ENCODE assay signal across 11 cellular contexts in the genomic region with DNA sequence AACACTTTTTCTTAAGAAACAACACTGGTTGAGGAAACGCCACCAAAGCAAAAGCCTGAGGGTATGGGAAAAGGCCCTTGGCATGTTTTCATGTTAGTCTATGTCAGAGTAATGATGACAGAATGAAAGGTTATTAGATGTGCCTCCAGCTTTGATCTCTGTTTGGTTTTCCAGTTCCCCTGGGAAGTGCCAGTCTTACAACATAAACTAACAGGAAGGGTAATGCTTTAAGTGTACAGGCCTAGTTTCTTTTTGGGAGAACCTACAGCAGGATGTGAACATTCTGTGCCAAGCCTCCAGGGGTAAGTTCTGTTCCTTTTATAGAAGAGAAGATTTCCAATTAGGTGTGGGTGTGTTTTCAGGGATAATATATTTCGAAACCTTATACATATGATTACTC.
A peak's percentile ranks its signal among the peaks of the same experiment; 100 is the strongest.
DNase-seq lines count a peak whose midpoint lies in the region; ATAC-seq and TF ChIP-seq lines count a peak whose summit lies in the region.
"Had no signal": no experiment of that assay in that cellular context is flagged by ENCODE, and none has a peak within 500 bp of the region (broad histone marks: within the 10 kb centered on the region; RNA-seq: fewer than 3 reads in every experiment).

No MANE protein-coding gene starts in this region.

- no peaks in the 10 kb centered on the region for H3K27me3 Mint-ChIP-seq in stimulated activated naive CD8-positive, alpha-beta T cell treated with anti-CD3 and anti-CD28 coated beads, Interleukin-15, Interleukin-2, amounts not matched to agents 100 ng/mL and 50 ng/mL, for 24 hours
- H3K27me3 Mint-ChIP-seq in dendritic cell treated with granulocyte-macrophage colony-stimulating factor and Interleukin-4, amounts not matched to agents 40 ng/mL and 50 ng/mL, for 4 days: no peaks in the 10 kb centered on the region
- H3K27me3 Mint-ChIP-seq: CD8-positive, alpha-beta memory T cell had no signal

- H3K4me1 ChIP-seq in MM.1S (ENCODE audit: low read length): peaks cover 17% of the 10 kb centered on the region

- H3K36me3 ChIP-seq in MM.1S (replicated peaks; ENCODE audit: insufficient read depth, low read length): no peaks in the 10 kb centered on the region; the same call in 1 of the 2 replicates

- no peaks in the 10 kb centered on the region for H3K9me3 Mint-ChIP-seq in stimulated activated naive CD8-positive, alpha-beta T cell treated with anti-CD3 and anti-CD28 coated beads, Interleukin-15, Interleukin-2, amounts not matched to agents 100 ng/mL and 50 ng/mL, for 24 hours
- no peaks in the 10 kb centered on the region for H3K9me3 Mint-ChIP-seq in dendritic cell treated with granulocyte-macrophage colony-stimulating factor and Interleukin-4, amounts not matched to agents 40 ng/mL and 50 ng/mL, for 4 days
- H3K9me3 Mint-ChIP-seq: CD8-positive, alpha-beta memory T cell had no signal

- H2AFZ ChIP-seq in MM.1S (ENCODE audit: low read length): no peak overlapping the region

- no peaks in the 10 kb centered on the region for H3K9me3 ChIP-seq in MM.1S (replicated peaks; ENCODE audit: insufficient read depth, low read length)

- peaks cover 3% of the 10 kb centered on the region; the same call in 1 of the 2 replicates for H4K20me1 ChIP-seq in MM.1S (ENCODE audit: insufficient read depth, low read length)

- H3K4me3 Mint-ChIP-seq in stimulated activated naive CD8-positive, alpha-beta T cell treated with anti-CD3 and anti-CD28 coated beads, Interleukin-15, Interleukin-2, amounts not matched to agents 100 ng/mL and 50 ng/mL, for 24 hours: no peak overlapping the region
- no peak overlapping the region for H3K4me3 Mint-ChIP-seq in dendritic cell treated with granulocyte-macrophage colony-stimulating factor and Interleukin-4, amounts not matched to agents 40 ng/mL and 50 ng/mL, for 4 days
- H3K4me3 Mint-ChIP-seq: CD8-positive, alpha-beta memory T cell had no signal

- H3K27ac Mint-ChIP-seq in stimulated activated naive CD8-positive, alpha-beta T cell treated with anti-CD3 and anti-CD28 coated beads, Interleukin-15, Interleukin-2, amounts not matched to agents 100 ng/mL and 50 ng/mL, for 24 hours: peak overlapping the region; percentile 56
- peak overlapping the region; percentile 37 for H3K27ac Mint-ChIP-seq in dendritic cell treated with granulocyte-macrophage colony-stimulating factor and Interleukin-4, amounts not matched to agents 40 ng/mL and 50 ng/mL, for 4 days

- peaks cover 29% of the 10 kb centered on the region for H3K4me1 Mint-ChIP-seq in stimulated activated naive CD8-positive, alpha-beta T cell treated with anti-CD3 and anti-CD28 coated beads, Interleukin-15, Interleukin-2, amounts not matched to agents 100 ng/mL and 50 ng/mL, for 24 hours (ENCODE audit: low read depth)
- peaks cover 17% of the 10 kb centered on the region for H3K4me1 Mint-ChIP-seq in dendritic cell treated with granulocyte-macrophage colony-stimulating factor and Interleukin-4, amounts not matched to agents 40 ng/mL and 50 ng/mL, for 4 days (ENCODE audit: low read depth)

- peaks cover 5% of the 10 kb centered on the region for H3K36me3 Mint-ChIP-seq in stimulated activated naive CD8-positive, alpha-beta T cell treated with anti-CD3 and anti-CD28 coated beads, Interleukin-15, Interleukin-2, amounts not matched to agents 100 ng/mL and 50 ng/mL, for 24 hours (ENCODE audit: low read depth)
- H3K36me3 Mint-ChIP-seq in dendritic cell treated with granulocyte-macrophage colony-stimulating factor and Interleukin-4, amounts not matched to agents 40 ng/mL and 50 ng/mL, for 4 days (ENCODE audit: low read depth): no peaks in the 10 kb centered on the region

- no peaks in the 10 kb centered on the region for H3K27me3 ChIP-seq in MM.1S (replicated peaks; ENCODE audit: insufficient read depth, low read length)

- peaks cover 27% of the 10 kb centered on the region for H3K79me2 ChIP-seq in MM.1S (ENCODE audit: low read length)

- TF ChIP-seq CTCF in MM.1S (IDR thresholded peaks at IDR 0.05; ENCODE audit: low read length): no peak

- no peak overlapping the region for H3K9ac ChIP-seq in MM.1S (ENCODE audit: low read length)

- H3K27ac ChIP-seq in MM.1S (ENCODE audit: low read length): no peak overlapping the region

- H3K9me2 ChIP-seq in MM.1S (replicated peaks; ENCODE audit: insufficient read depth, low read length): no peaks in the 10 kb centered on the region

- peaks cover 12% of the 10 kb centered on the region for H3F3A ChIP-seq in MM.1S (ENCODE audit: insufficient read depth, low read length)

- intact Hi-C loops in dendritic cell treated with granulocyte-macrophage colony-stimulating factor and Interleukin-4, amounts not matched to agents 40 ng/mL and 50 ng/mL, for 4 days (cut with micrococcal nuclease): no loop called here

- no peak for ATAC-seq in stimulated activated naive CD8-positive, alpha-beta T cell treated with anti-CD3 and anti-CD28 coated beads, Interleukin-15, Interleukin-2, amounts not matched to agents 100 U/mL and 50 U/mL, for 24 hours
- no peak for ATAC-seq in GM19463 (IDR thresholded peaks at IDR 0.05; ENCODE audit: unreplicated experiment)

- no peak for DNase-seq in stimulated activated naive CD8-positive, alpha-beta T cell treated with anti-CD3 and anti-CD28 coated beads, Interleukin-15, Interleukin-2, amounts not matched to agents 100 U/mL and 50 U/mL, for 24 hours
- peak; percentile 49 to 59 for DNase-seq in lung microvascular endothelial cell (ENCODE audit: low read depth in 2 of 2)
- no peak for DNase-seq in MM.1S
- DNase-seq in UCSD-AML1 (lab: John Stamatoyannopoulos, UW; ENCODE audit: unreplicated experiment): no peak
- no peak for DNase-seq in nucleus accumbens (lab: John Stamatoyannopoulos, UW)
- DNase-seq: CD8-positive, alpha-beta memory T cell; NCI-H1105; T-helper 1 cell had no signal

- no peak overlapping the region for H3K4me2 ChIP-seq in MM.1S (ENCODE audit: low read depth, low read length)

- no peak overlapping the region for H3K4me3 ChIP-seq in MM.1S (ENCODE audit: low read length)

Comparison
In these comparisons a context has a peak if more than half of its experiments do, and no peak if none do; other contexts are left out.
1. DNase-seq: peak in lung microvascular endothelial cell (2 of 2); none in stimulated activated naive CD8-positive, alpha-beta T cell treated with anti-CD3 and anti-CD28 coated beads, Interleukin-15, Interleukin-2, amounts not matched to agents 100 U/mL and 50 U/mL, for 24 hours (single experiment), MM.1S (single experiment), UCSD-AML1 (single experiment) and nucleus accumbens (0 of 56).